Comparison of ENCODE assay signal across 9 cellular contexts in the genomic region with DNA sequence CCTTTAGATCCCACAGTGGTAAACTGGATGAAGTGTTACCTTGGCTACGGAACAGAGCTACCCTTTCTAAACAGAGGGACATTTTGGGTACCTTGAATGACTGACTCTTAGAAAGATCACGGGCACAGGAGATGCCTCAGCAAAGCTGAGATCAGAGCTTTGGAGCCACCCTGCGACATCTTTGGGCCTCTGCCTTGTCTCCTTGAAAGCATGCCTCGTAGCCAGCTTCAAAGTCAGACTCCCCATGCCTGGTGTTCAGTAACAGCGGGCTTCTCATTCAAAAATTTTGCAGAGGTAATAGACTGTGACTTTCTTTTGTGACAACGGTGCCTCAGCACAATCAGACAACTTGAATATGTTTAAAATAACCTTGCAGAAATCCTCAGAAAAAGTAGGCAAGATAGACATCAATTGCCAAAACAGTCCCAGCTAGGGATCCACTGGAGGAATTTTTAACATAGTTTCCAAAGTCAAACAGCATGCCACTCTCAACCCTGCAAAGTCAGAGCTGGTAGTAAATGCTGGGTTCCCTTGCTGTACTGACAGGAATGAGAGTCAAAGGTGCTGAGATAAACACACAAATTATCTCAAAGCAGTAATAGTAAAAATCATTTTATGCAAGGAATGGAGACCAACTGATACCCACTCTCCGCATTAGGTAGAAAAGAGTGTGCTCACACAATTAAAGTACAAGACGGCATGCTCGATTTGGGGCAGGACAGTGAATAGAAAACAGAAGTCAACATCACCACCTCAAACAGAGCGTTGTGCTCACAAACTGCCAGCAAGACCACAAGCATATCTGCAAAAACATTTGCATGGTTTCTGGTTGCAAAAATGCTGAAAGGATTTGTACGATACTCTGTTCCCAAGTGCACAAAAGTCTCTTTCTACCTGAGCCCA.
DNase-seq lines count a peak whose midpoint lies in the region; ATAC-seq and TF ChIP-seq lines count a peak whose summit lies in the region.
"Had no signal": no experiment of that assay in that cellular context is flagged by ENCODE, and none has a peak within 500 bp of the region (broad histone marks: within the 10 kb centered on the region; RNA-seq: fewer than 3 reads in every experiment).

No MANE protein-coding gene starts in this region.

- H3K4me1 ChIP-seq in BLaER1 (peaks cover 24% of the 10 kb centered on the region), Panc1 (ENCODE audit: control insufficient read depth, insufficient read depth, low read length) (peaks cover 76% of the 10 kb centered on the region), mucosa of descending colon (ENCODE audit: low read depth) (peaks cover 44% of the 10 kb centered on the region), right cardiac atrium (ENCODE audit: control insufficient read depth, insufficient read depth, low read length) (peaks cover 13% of the 10 kb centered on the region)

- POLR2A ChIA-PET in Panc1 (lab: Charles Lee), result interaction anchor here (1.2 kb wide), 1 partner anchor 8 kb away, joined by 3 read pairs; no protein-coding TSS in a partner anchor

- in situ Hi-C loops in Panc1 (cut with HindIII; ENCODE audit: low pct_unique_long_range_greater_than_20kb, low sequenced_read_pairs), result no loop called here

- ATAC-seq in GM21619 (IDR thresholded peaks at IDR 0.05; ENCODE audit: unreplicated experiment) (peak; percentile 52), Panc1 (peak; percentile 47), mucosa of descending colon (peak; percentile 8), GM19324 (IDR thresholded peaks at IDR 0.05; ENCODE audit: low FRiP score, unreplicated experiment) (no peak), right cardiac atrium (no peak), GM19351 (IDR thresholded peaks at IDR 0.05; ENCODE audit: unreplicated experiment) (no peak)

- H3K27ac ChIP-seq in BLaER1 (no peak overlapping the region), Panc1 (ENCODE audit: low read length) (peak overlapping the region; percentile 93), right cardiac atrium (ENCODE audit: low read length) (no peak overlapping the region)

- no peaks in the 10 kb centered on the region for H4K20me1 ChIP-seq in BLaER1

- intact Hi-C loops in Panc1 (cut with micrococcal nuclease; ENCODE audit: unreplicated experiment), result no loop called here
- intact Hi-C loops in mucosa of descending colon (cut with DNase I, micrococcal nuclease), result no loop called here
- intact Hi-C loops in right cardiac atrium (cut with DNase I), result no loop called here

- DNase-seq in Panc1 (ENCODE audit: low read depth, low spot score) (no peak), mucosa of descending colon (no peak), right cardiac atrium (no peak), foreskin melanocyte (no peak)
- DNase-seq: T-helper 2 cell had no signal

- H3K27me3 ChIP-seq in BLaER1, result no peaks in the 10 kb centered on the region
- H3K27me3 ChIP-seq in Panc1 (ENCODE audit: control insufficient read depth, insufficient read depth, low read length), result no peaks in the 10 kb centered on the region
- H3K27me3 ChIP-seq in right cardiac atrium (ENCODE audit: control insufficient read depth, insufficient read depth), result no peaks in the 10 kb centered on the region

- no peak overlapping the region for H3K4me3 ChIP-seq in BLaER1
- H3K4me3 ChIP-seq in Panc1 (ENCODE audit: low read depth in 2 of 2, low read length in 2 of 2), result peak overlapping the region in 1 of 2 experiments; percentile 33; a peak in 2 of 4 replicates
- no peak overlapping the region for H3K4me3 ChIP-seq in mucosa of descending colon
- no peak overlapping the region for H3K4me3 ChIP-seq in right cardiac atrium (ENCODE audit: low read length)

- TF ChIP-seq CTCF in Panc1 (IDR thresholded peaks at IDR 0.05), result no peak; the same call in none of the 2 replicates
- no peak for TF ChIP-seq CTCF in mucosa of descending colon (IDR thresholded peaks at IDR 0.05)

- no peak overlapping the region for H3K9ac ChIP-seq in BLaER1

- no TSS peak for BruUV-seq in Panc1 (replicated peaks; lab: Mats Ljungman, UMichigan)

- no peaks in the 10 kb centered on the region for H3K36me3 ChIP-seq in BLaER1
- H3K36me3 ChIP-seq in Panc1 (ENCODE audit: control insufficient read depth, insufficient read depth, low read length), result no peaks in the 10 kb centered on the region
- H3K36me3 ChIP-seq in mucosa of descending colon (ENCODE audit: low read depth), result peaks cover 4% of the 10 kb centered on the region

- no peaks in the 10 kb centered on the region for H3K9me3 ChIP-seq in BLaER1
- H3K9me3 ChIP-seq in Panc1 (ENCODE audit: control insufficient read depth, insufficient read depth, low read depth, low read length), result no peaks in the 10 kb centered on the region
- no peaks in the 10 kb centered on the region for H3K9me3 ChIP-seq in mucosa of descending colon
- no peaks in the 10 kb centered on the region for H3K9me3 ChIP-seq in right cardiac atrium (ENCODE audit: control insufficient read depth, low read length)

- CTCF ChIA-PET in Panc1 (lab: Charles Lee), result interaction anchor here (1.2 kb wide), 1 partner anchor 43 kb away, joined by 5 read pairs; no protein-coding TSS in a partner anchor

- 85% methylated on average over 11 of the region's 11 CpGs for WGBS in right cardiac atrium

- H3K4me2 ChIP-seq in BLaER1, result peak overlapping the region; percentile 4; the same call in 1 of the 2 replicates

Comparison
In these comparisons a context has a peak if more than half of its experiments do, and no peak if none do; other contexts are left out.
1. ATAC-seq: peak in GM21619 (single experiment), Panc1 (single experiment) and mucosa of descending colon (single experiment); none in GM19324 (single experiment), right cardiac atrium (0 of 2) and GM19351 (single experiment).